In the genomic region with DNA sequence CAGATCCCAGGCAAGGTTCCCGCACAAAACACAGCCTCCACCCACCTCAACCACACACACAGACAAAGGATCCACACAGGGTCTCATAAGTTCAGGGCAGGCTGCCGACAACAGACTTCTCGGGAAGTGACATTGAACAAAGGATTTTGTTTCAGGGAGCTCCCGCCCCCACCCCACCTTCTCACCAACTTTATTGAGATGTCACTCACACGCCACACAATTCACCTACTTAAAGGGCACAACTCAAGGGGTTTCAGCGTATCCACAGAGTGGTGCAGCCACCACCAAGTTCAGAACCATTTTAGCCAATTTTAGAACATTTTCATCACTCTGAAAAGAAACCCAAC, we compare ENCODE assay signal across 25 cellular contexts.
"Had no signal": no experiment of that assay in that cellular context is flagged by ENCODE, and none has a peak within 500 bp of the region (broad histone marks: within the 10 kb centered on the region; RNA-seq: fewer than 3 reads in every experiment).

No MANE protein-coding gene starts in this region.

- FAIRE-seq: frontal cortex had no signal

- DNase-seq: activated CD4-positive, alpha-beta T cell treated with anti-CD3 and anti-CD28 coated beads for 36 hours; activated CD4-positive, CD25-positive, alpha-beta regulatory T cell; activated CD8-positive, alpha-beta T cell treated with anti-CD3 and anti-CD28 coated beads, Interleukin-2, amount 10 ng/mL, durations not matched to agents 7 days and 5 days; activated effector memory CD4-positive, alpha-beta T cell treated with anti-CD3 and anti-CD28 coated beads, Interleukin-2, amount 50 U/mL, for 16 hours; activated naive CD4-positive, alpha-beta T cell treated with anti-CD3 and anti-CD28 coated beads, Interleukin-2, amount 10 ng/mL, durations not matched to agents 7 days and 5 days; activated naive CD8-positive, alpha-beta T cell treated with anti-CD3 and anti-CD28 coated beads, Interleukin-2, amount 10 ng/mL, durations not matched to agents 7 days and 5 days; central memory CD4-positive, alpha-beta T cell; kidney glomerular epithelial cell; lower lobe of right lung; mesendoderm; mucosa of descending colon; occipital lobe; stimulated activated CD4-positive, alpha-beta T cell treated with anti-CD3 and anti-CD28 coated beads, Interleukin-4, amount 100 ng/mL, for 4 hours; stimulated activated CD8-positive, alpha-beta memory T cell treated with anti-CD3 and anti-CD28 coated beads, Interleukin-4, amount 100 ng/mL, for 48 hours; stimulated activated naive CD8-positive, alpha-beta T cell treated with anti-CD3 and anti-CD28 coated beads, Interleukin-15, amount 100 ng/mL, for 72 hours; substantia nigra; T-helper 1 cell; upper lobe of left lung had no signal

- H3K27ac ChIP-seq: ascending aorta, brain microvascular endothelial cell, left lung, lower lobe of right lung, skin epidermis, upper lobe of left lung had no signal

- ATAC-seq: activated CD4-positive, alpha-beta T cell treated with anti-CD3 and anti-CD28 coated beads for 36 hours; activated CD8-positive, alpha-beta T cell treated with anti-CD3 and anti-CD28 coated beads, Interleukin-2, amount 10 ng/mL, durations not matched to agents 7 days and 5 days; left lung; lower lobe of right lung; mucosa of descending colon; sciatic nerve; stimulated activated memory B cell treated with anti-CD40 and anti-IgM and Interleukin-4, amounts not matched to agents 10 μg/mL and 1 μg/mL and 100 μg/mL, for 72 hours; stimulated activated naive CD8-positive, alpha-beta T cell treated with anti-CD3 and anti-CD28 coated beads, Interleukin-15, amount 100 ng/mL, for 72 hours had no signal

- H3K4me3 ChIP-seq: ascending aorta, left lung, lower lobe of right lung, mucosa of descending colon, skin epidermis, upper lobe of left lung had no signal

- H3K9me3 ChIP-seq: ascending aorta, left lung, mucosa of descending colon, upper lobe of left lung had no signal

- H3K36me3 ChIP-seq: ascending aorta, brain microvascular endothelial cell, left lung, lower lobe of right lung, upper lobe of left lung had no signal

- H3K27me3 ChIP-seq: ascending aorta, brain microvascular endothelial cell had no signal

- H3K4me1 ChIP-seq: upper lobe of left lung had no signal
